26 cellular contexts compared by ENCODE assay signal in the genomic region with DNA sequence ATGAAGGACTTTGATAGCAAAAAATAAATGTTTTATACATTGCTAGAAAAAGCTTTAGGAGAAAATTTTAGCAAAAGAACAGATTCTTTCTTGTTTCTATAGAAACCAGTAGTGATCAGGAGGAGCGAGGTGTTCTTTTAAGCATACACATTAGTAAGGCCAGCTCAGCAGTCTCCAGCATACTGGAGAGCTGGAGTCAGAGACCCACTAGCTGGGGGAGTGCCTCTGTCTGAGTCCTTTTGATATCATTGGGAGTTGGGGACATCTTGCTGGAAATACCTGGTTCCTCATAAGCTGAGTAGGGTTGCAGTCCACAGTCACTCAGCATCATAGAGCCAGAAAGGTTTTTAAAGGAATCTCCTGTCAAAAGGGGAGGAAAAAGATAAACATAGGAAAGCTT.
DNase-seq lines count a peak whose midpoint lies in the region; ATAC-seq, FAIRE-seq and TF ChIP-seq lines count a peak whose summit lies in the region.
"Had no signal": no experiment of that assay in that cellular context is flagged by ENCODE, and none has a peak within 500 bp of the region (broad histone marks: within the 10 kb centered on the region; RNA-seq: fewer than 3 reads in every experiment).

No MANE protein-coding gene starts in this region.

- DNase-seq in A172 (ENCODE audit: low spot score) = peak; percentile 11
- DNase-seq in NB4 (ENCODE audit: low read depth) = peak; percentile 9
- DNase-seq in astrocyte (ENCODE audit: low read depth) = no peak
- no peak for DNase-seq in LoVo (ENCODE audit: low spot score)
- no peak for DNase-seq in NCI-H1105 treated with DMSO at 0.1 percent for 48 hours (lab: John Stamatoyannopoulos, UW)
- no peak for DNase-seq in NCI-H1417 (lab: John Stamatoyannopoulos, UW)
- DNase-seq: 8988T; C1 segment of cervical spinal cord; CD4-positive, alpha-beta memory T cell; COR-L47; DMS53; GOT3; HCEC 1CT; MV-4-11; NCI-H1694 treated with DMSO at 0.1 percent for 48 hours; NCI-H2081 treated with DMSO at 0.1 percent for 48 hours; NCI-H2171; NCI-H226; NCI-H510A; NCI-H69; SHP77 had no signal

- H3K36me3 Mint-ChIP-seq in astrocyte (ENCODE audit: low read depth, unreplicated experiment) = no peaks in the 10 kb centered on the region
- H3K36me3 Mint-ChIP-seq: CD4-positive, alpha-beta memory T cell; IgD-negative memory B cell had no signal

- peaks cover 13% of the 10 kb centered on the region for H3K4me1 Mint-ChIP-seq in astrocyte (ENCODE audit: low read depth, unreplicated experiment)
- H3K4me1 Mint-ChIP-seq: CD4-positive, alpha-beta memory T cell; IgD-negative memory B cell had no signal

- H3K27ac ChIP-seq in astrocyte (ENCODE audit: low read depth, low read length) (peak overlapping the region; percentile 19), mesodermal cell (ENCODE audit: low read depth, low read length, severe bottlenecking) (peak overlapping the region; percentile 95)
- H3K27ac ChIP-seq: RWPE1 had no signal

- H3K36me3 ChIP-seq in astrocyte (ENCODE audit: insufficient read depth, low read length) = no peaks in the 10 kb centered on the region
- no peaks in the 10 kb centered on the region for H3K36me3 ChIP-seq in mesodermal cell (ENCODE audit: control insufficient read depth, insufficient read depth, low read length)

- no peak for TF ChIP-seq CTCF in NB4 (IDR thresholded peaks at IDR 0.05; ENCODE audit: low read depth, low read length)
- TF ChIP-seq CTCF in astrocyte (IDR thresholded peaks at IDR 0.05; ENCODE audit: insufficient read depth, low read depth, low read length) = no peak

- FAIRE-seq in astrocyte (lab: Jason Lieb, UNC) = peak; percentile 67
- FAIRE-seq: GM18507 had no signal

- no peaks in the 10 kb centered on the region for H3K9me3 Mint-ChIP-seq in astrocyte (ENCODE audit: unreplicated experiment)
- H3K9me3 Mint-ChIP-seq: CD4-positive, alpha-beta memory T cell; IgD-negative memory B cell had no signal

- peak overlapping the region; percentile 38 for H3K9ac ChIP-seq in astrocyte (ENCODE audit: low read length)

- H3K4me3 Mint-ChIP-seq in astrocyte (ENCODE audit: unreplicated experiment) = peak overlapping the region; percentile 66
- H3K4me3 Mint-ChIP-seq: CD4-positive, alpha-beta memory T cell; IgD-negative memory B cell had no signal

- H3K4me3 ChIP-seq in NB4 (ENCODE audit: low read depth, low read length) = no peak overlapping the region
- no peak overlapping the region for H3K4me3 ChIP-seq in astrocyte (ENCODE audit: insufficient read depth, low read depth, low read length)
- H3K4me3 ChIP-seq in mesodermal cell (ENCODE audit: extremely low read depth, insufficient read depth, low read length, poor library complexity, severe bottlenecking) = no peak overlapping the region

- WGBS in mesodermal cell (ENCODE audit: insufficient coverage in 2 of 2), 2 experiments = 83% methylated on average over 1 of the region's 1 CpG; no CpG with 5 or more reads in 1 of the 2 experiments

- H3K27me3 ChIP-seq in astrocyte (ENCODE audit: insufficient read depth, low read length) = no peaks in the 10 kb centered on the region

- H3K4me2 ChIP-seq in astrocyte (ENCODE audit: low read length) = peak overlapping the region; percentile 75

- TF ChIP-seq POLR2A in NB4 (IDR thresholded peaks at IDR 0.05; ENCODE audit: extremely low read depth, insufficient read length) = no peak

- H3K4me1 ChIP-seq in astrocyte (ENCODE audit: insufficient read depth, low read length) = peaks cover 14% of the 10 kb centered on the region
- H3K4me1 ChIP-seq in mesodermal cell (ENCODE audit: control insufficient read depth, insufficient read depth, low read length, poor library complexity, severe bottlenecking) = peaks cover 20% of the 10 kb centered on the region

- H3K27me3 Mint-ChIP-seq in astrocyte (ENCODE audit: low read depth, unreplicated experiment) = no peaks in the 10 kb centered on the region
- H3K27me3 Mint-ChIP-seq: CD4-positive, alpha-beta memory T cell had no signal

- peak overlapping the region; percentile 89 for H3K27ac Mint-ChIP-seq in astrocyte (ENCODE audit: unreplicated experiment)
- H3K27ac Mint-ChIP-seq: CD4-positive, alpha-beta memory T cell; IgD-negative memory B cell had no signal

- no peak overlapping the region for H2AFZ ChIP-seq in astrocyte (ENCODE audit: low read depth, low read length)

- H3K9me3 ChIP-seq in astrocyte (ENCODE audit: insufficient read depth, low read depth, low read length) = no peaks in the 10 kb centered on the region
- H3K9me3 ChIP-seq in mesodermal cell (ENCODE audit: control insufficient read depth, low read length) = no peaks in the 10 kb centered on the region

- H4K20me1 ChIP-seq in astrocyte (ENCODE audit: insufficient read depth, low read length) = no peaks in the 10 kb centered on the region

- no peaks in the 10 kb centered on the region for H3K79me2 ChIP-seq in astrocyte (ENCODE audit: insufficient read depth, low read length)

- ATAC-seq in HG02938 (IDR thresholded peaks at IDR 0.05; ENCODE audit: unreplicated experiment) = no peak

Comparison
In these comparisons a context has a peak if more than half of its experiments do, and no peak if none do; other contexts are left out.
1. DNase-seq: peak in A172 (single experiment) and NB4 (single experiment); none in astrocyte (single experiment), LoVo (single experiment), NCI-H1105 treated with DMSO at 0.1 percent for 48 hours (single experiment) and NCI-H1417 (0 of 3).